Comparison of ENCODE assay signal across 1 cellular context in the genomic region with DNA sequence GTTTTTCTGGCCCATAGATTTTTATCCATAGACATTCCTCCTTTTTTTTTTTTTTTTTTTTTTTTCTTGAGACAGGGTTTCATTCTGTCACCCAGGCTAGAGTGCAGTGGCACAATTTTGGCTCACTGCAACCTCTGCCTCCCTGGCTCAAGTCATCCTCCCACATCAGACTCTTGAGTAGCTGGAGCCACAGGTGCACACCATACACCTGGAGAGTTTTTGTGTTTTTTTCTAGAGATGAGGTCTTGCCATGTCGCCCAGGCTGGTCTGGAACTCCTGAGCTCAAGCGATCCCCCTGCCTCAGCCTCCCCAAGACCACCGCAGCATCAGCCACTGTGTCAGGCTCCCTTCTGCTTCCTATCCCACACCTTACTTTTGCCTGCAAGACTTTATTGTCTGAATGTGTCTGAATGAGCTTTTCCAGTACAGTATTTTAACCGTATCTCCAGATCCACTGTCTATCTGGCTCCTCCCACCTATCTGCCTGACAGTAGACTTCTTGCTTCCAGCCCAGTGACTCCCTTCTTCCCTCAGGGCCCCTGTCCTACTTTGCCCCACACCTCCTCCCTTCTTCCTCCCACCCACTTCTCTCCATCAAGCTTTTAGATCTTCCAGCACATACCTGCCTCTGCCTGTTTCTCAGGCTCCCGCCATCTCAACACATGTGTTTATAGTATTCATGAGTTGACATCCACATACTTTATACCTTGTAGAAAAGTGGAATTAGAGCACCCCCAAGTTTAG.
TF ChIP-seq lines count a peak whose summit lies in the region.

No MANE protein-coding gene starts in this region.

TF ChIP-seq in HEK293, 187 proteins besides CTCF, POLR2A, EP300 and RAD21:
- peak; percentile 78 for TF ChIP-seq ZFHX2 (tag by site-specific recombination; conservative IDR thresholded peaks at IDR 0.05)
- peak; percentile 63 for TF ChIP-seq WT1 (tag by site-specific recombination; IDR thresholded peaks at IDR 0.05)
- TF ChIP-seq, protein P1, sequence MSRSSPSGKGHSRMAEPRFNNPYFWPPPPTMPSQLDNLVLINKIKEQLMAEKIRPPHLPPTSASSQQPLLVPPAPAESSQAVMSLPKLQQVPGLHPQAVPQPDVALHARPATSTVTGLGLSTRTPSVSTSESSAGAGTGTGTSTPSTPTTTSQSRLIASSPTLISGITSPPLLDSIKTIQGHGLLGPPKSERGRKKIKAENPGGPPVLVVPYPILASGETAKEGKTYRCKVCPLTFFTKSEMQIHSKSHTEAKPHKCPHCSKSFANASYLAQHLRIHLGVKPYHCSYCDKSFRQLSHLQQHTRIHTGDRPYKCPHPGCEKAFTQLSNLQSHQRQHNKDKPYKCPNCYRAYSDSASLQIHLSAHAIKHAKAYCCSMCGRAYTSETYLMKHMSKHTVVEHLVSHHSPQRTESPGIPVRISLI (tag by site-specific recombination; IDR thresholded peaks at IDR 0.05): peak; percentile 43; the same call in 1 of the 2 replicates
- TF ChIP-seq EGR2 (tag by site-specific recombination; IDR thresholded peaks at IDR 0.05; ENCODE audit: low read depth): peak; percentile 80
- TF ChIP-seq ZNF366 (tag by site-specific recombination; conservative IDR thresholded peaks at IDR 0.05): 0 out of 2 replicates have a peak, but pooled peaks have one; percentile 27
- peak; percentile 76 for TF ChIP-seq SCRT2 (tag by site-specific recombination; IDR thresholded peaks at IDR 0.05)
- TF ChIP-seq MYNN (tag by site-specific recombination; IDR thresholded peaks at IDR 0.05; ENCODE audit: borderline replicate concordance): no peak
- TF ChIP-seq ZNF701 (tag by site-specific recombination; IDR thresholded peaks at IDR 0.05): no peak
- TF ChIP-seq ZNF677 (tag by site-specific recombination; IDR thresholded peaks at IDR 0.05): no peak
- TF ChIP-seq SCRT1 (tag by site-specific recombination; IDR thresholded peaks at IDR 0.05; ENCODE audit: borderline replicate concordance): peak; percentile 58; the same call in 1 of the 2 replicates
- TF ChIP-seq ZNF600 (tag by site-specific recombination; IDR thresholded peaks at IDR 0.05): 0 out of 2 replicates have a peak, but pooled peaks have one; percentile 59
- TF ChIP-seq ZNF19 (tag by site-specific recombination; IDR thresholded peaks at IDR 0.05; ENCODE audit: low read depth): no peak
